Comparison of ENCODE assay signal across 8 cellular contexts in the genomic region with DNA sequence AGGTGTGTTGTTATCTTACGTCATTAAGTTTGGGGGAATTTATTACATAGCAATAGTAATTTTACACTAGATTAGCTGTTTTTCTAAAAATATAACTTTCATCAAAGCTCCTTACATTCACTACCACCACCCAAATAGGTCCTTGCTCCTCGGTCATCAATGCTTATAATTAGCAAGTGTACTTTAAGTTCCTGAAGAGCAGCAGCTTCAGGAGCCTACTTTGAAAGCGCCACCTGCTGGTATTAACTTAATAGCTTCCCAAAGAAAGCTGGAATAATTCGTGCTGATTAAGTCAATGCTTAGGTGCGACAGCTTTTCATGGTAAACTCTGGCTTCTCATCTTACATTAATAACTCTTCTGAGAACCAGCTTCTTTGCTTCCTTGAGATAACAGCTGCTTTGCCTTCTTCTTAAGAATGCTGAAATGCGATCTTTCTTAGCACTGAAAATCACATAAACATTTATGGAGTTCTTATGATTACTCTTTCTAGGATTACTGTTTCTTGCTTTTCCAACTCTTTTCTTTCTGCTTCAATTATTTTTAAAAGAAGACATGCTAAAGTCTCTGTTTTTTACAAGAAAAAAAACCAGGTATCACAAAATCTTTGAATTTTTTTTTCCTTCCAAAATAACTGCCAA. TPM values are rescaled to one million over a fixed set of nuclear protein-coding genes. Genes with fewer than 3 reads are reported as not detected.
A peak's percentile ranks its signal among the peaks of the same experiment; 100 is the strongest.
DNase-seq lines count a peak whose midpoint lies in the region; ATAC-seq and TF ChIP-seq lines count a peak whose summit lies in the region.

No MANE protein-coding gene starts in this region.

- H3K36me3 Mint-ChIP-seq in Caco-2 (ENCODE audit: insufficient read depth, unreplicated experiment) (no peaks in the 10 kb centered on the region), immature natural killer cell (peaks cover 0 to 6% (median 0%) of the 10 kb centered on the region in 3 donors)

- peak; percentile 66 to 76 for TF ChIP-seq CTCF in Caco-2 (IDR thresholded peaks at IDR 0.05; ENCODE audit: insufficient read depth in 1 of 2, low read depth in 1 of 2, low read length in 1 of 2, severe bottlenecking in 1 of 2, unreplicated experiment in 1 of 2)

- H3K27ac Mint-ChIP-seq in Caco-2 (ENCODE audit: unreplicated experiment) (no peak overlapping the region), immature natural killer cell (no peak overlapping the region)

- no peak overlapping the region for H3K4me3 ChIP-seq in Caco-2 (ENCODE audit: low read depth, low read length)

- no peaks in the 10 kb centered on the region for H3K36me3 ChIP-seq in Caco-2 (ENCODE audit: control insufficient read depth, insufficient read depth, low read length)

- no peaks in the 10 kb centered on the region for H3K9me3 Mint-ChIP-seq in Caco-2 (ENCODE audit: unreplicated experiment)
- H3K9me3 Mint-ChIP-seq in immature natural killer cell = no peaks in the 10 kb centered on the region

- H3K4me3 Mint-ChIP-seq in Caco-2 (ENCODE audit: unreplicated experiment) (no peak overlapping the region), immature natural killer cell (no peak overlapping the region)

- no TSS peak for BruUV-seq in Caco-2 (replicated peaks; lab: Mats Ljungman, UMichigan)

- intact Hi-C loops in Caco-2 (cut with micrococcal nuclease; ENCODE audit: unreplicated experiment) = loop anchor here (1.0 to 10.0 kb wide), 5 partner anchors 26 to 445 kb away; no protein-coding TSS in a partner anchor

- no peaks in the 10 kb centered on the region for H3K27me3 ChIP-seq in Caco-2 (replicated peaks; ENCODE audit: control insufficient read depth, insufficient read depth, low read length)

- H3K9me3 ChIP-seq in Caco-2 = no peaks in the 10 kb centered on the region

- POLR2A ChIA-PET in Caco-2 (lab: Charles Lee) = interaction anchor here (0.6 kb wide), 2 partner anchors 197 to 310 kb away, joined by 3 read pairs; no protein-coding TSS in a partner anchor

- peak in 1 of 2 experiments; percentile 64 for DNase-seq in Caco-2
- peak; percentile 27 for DNase-seq in H4 (ENCODE audit: low spot score)
- DNase-seq in NCI-H524 (lab: John Stamatoyannopoulos, UW) = peak; percentile 90 to 98
- DNase-seq in astrocyte of the hippocampus (ENCODE audit: low read depth, low spot score) = peak; percentile 79
- DNase-seq in immature natural killer cell = peak; percentile 38 to 61 (median 49)
- DNase-seq in superior temporal gyrus (ENCODE audit: extremely low spot score) = peak; percentile 87

- H3K27me3 Mint-ChIP-seq in Caco-2 (ENCODE audit: insufficient read depth, unreplicated experiment) = no peaks in the 10 kb centered on the region
- peaks cover 0 to 3% (median 0%) of the 10 kb centered on the region in 3 donors for H3K27me3 Mint-ChIP-seq in immature natural killer cell (ENCODE audit: low read depth in 3 of 3)

- CTCF ChIA-PET in Caco-2 (lab: Charles Lee) = interaction anchor here (0.6 to 3.6 kb wide), 13 partner anchors 8 to 304 kb away, joined by 3 to 73 read pairs (median 9); no protein-coding TSS in a partner anchor

- ATAC-seq in HG03095 (IDR thresholded peaks at IDR 0.05; ENCODE audit: unreplicated experiment) (no peak), HG03139 (IDR thresholded peaks at IDR 0.05; ENCODE audit: unreplicated experiment) (no peak)

- H3K4me1 Mint-ChIP-seq in Caco-2 (ENCODE audit: low read depth, unreplicated experiment) = peaks cover 20% of the 10 kb centered on the region
- H3K4me1 Mint-ChIP-seq in immature natural killer cell = no peaks in the 10 kb centered on the region

- H3K4me1 ChIP-seq in Caco-2 = peaks cover 15% of the 10 kb centered on the region; the same call in 1 of the 2 replicates

RNA-seq across cellular contexts. Expression of gene C5, which starts 10.0 kb away (rescaled TPM):
- 10.8 and 14.9 TPM in 2 replicates for total RNA-seq in Caco-2 (2022)
- 3.6 and 4.5 TPM in 2 replicates for total RNA-seq in H4 (2014; rRNA removed; shearing (Covaris generic))
- under 1 TPM in 2 of 3 donors, not detected in 1; 0.25 to 0.49 TPM for polyA plus RNA-seq in immature natural killer cell

RNA-seq across cellular contexts. Expression of gene CNTRL, which starts 14.6 kb away (rescaled TPM):
- total RNA-seq in Caco-2 (2022) = 12.0 and 14.9 TPM in 2 replicates
- total RNA-seq in H4 (2014; rRNA removed; shearing (Covaris generic)) = 7.9 and 8.6 TPM in 2 replicates
- polyA plus RNA-seq in immature natural killer cell = 10 to 100 TPM in 1 of 3 donors, 1 to 10 TPM in 1, under 1 TPM in 1; 0.17 to 17.6 (median 7.6) TPM
